ENCODE assay signal across 8 cellular contexts in the genomic region with DNA sequence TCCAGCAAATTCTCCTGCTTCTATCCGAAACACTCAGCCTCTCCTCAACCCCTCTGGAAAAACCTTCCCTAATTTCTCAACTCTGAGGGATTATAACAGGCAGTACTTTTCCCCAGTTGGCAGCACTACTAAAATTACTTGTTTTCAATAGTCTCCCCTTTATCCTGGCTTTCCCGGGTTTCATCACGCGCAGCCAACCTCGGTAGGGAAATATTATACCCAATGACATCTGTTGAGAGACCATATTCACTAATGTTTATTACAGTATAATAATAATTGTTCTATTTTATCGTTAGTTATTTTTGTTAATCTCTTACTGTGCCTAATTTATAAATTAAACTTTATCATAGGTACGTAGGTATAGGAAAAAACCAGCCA. TPM values are rescaled to one million over a fixed set of nuclear protein-coding genes. Genes with fewer than 3 reads are reported as not detected.
DNase-seq lines count a peak whose midpoint lies in the region; ATAC-seq, FAIRE-seq and TF ChIP-seq lines count a peak whose summit lies in the region.

No MANE protein-coding gene starts in this region.

- TF ChIP-seq RAD21 in SK-N-SH (IDR thresholded peaks at IDR 0.05; ENCODE audit: low read length) = no peak

- CTCF ChIA-PET in SK-N-SH (lab: Yijun Ruan, JAX) = interaction anchor here (0.9 to 2.6 kb wide), 6 partner anchors 10 to 139 kb away, joined by 3 to 13 read pairs (median 4); no protein-coding TSS in a partner anchor

- H3K4me3 ChIP-seq in H7 (ENCODE audit: insufficient read depth, low read depth, low read length) (peak overlapping the region; percentile 21), SK-N-SH (ENCODE audit: low read depth in 2 of 2, low read length in 1 of 2) (peak overlapping the region; percentile 81 to 100), psoas muscle (peak overlapping the region; percentile 98)

- H3K27me3 ChIP-seq in H7 (ENCODE audit: control insufficient read depth, insufficient read depth, low read length) (no peaks in the 10 kb centered on the region), SK-N-SH (ENCODE audit: insufficient read depth) (no peaks in the 10 kb centered on the region), foreskin keratinocyte (no peaks in the 10 kb centered on the region), psoas muscle (ENCODE audit: insufficient read depth in 3 of 3, low read length in 2 of 3) (no peaks in the 10 kb centered on the region)

- peak overlapping the region; percentile 93 for H3K4me2 ChIP-seq in SK-N-SH

- H3K9me3 ChIP-seq in SK-N-SH (no peaks in the 10 kb centered on the region), psoas muscle (no peaks in the 10 kb centered on the region)

- H3K9me2 ChIP-seq in SK-N-SH = no peaks in the 10 kb centered on the region

- WGBS in SK-N-SH (ENCODE audit: low lambda C conversion rate) = 28% methylated on average over 7 of the region's 7 CpGs
- WGBS in psoas muscle, 3 donors = 6 to 9% (median 7%) methylated on average over 7 of the region's 7 CpGs

- no peak for FAIRE-seq in frontal cortex (lab: Jason Lieb, UNC)

- H4K20me1 ChIP-seq in SK-N-SH (ENCODE audit: insufficient read depth) = no peaks in the 10 kb centered on the region

- H2AFZ ChIP-seq in SK-N-SH (ENCODE audit: low read depth) = peak overlapping the region; percentile 94

- H3K79me2 ChIP-seq in SK-N-SH (ENCODE audit: insufficient read depth) = peaks cover 36% of the 10 kb centered on the region

- H3K36me3 ChIP-seq in H7 (replicated peaks; ENCODE audit: control insufficient read depth, insufficient read depth, low read length) (no peaks in the 10 kb centered on the region; the same call in 1 of the 2 replicates), SK-N-SH (replicated peaks in 1 of 2; ENCODE audit: control insufficient read depth in 1 of 2, insufficient read depth in 2 of 2, low read length in 1 of 2) (peaks cover 0 to 19% of the 10 kb centered on the region in 2 experiments), psoas muscle (ENCODE audit: insufficient read depth in 1 of 2, low read depth in 1 of 2) (peaks cover 0 to 27% of the 10 kb centered on the region in 2 donors)

- TF ChIP-seq CTCF in SK-N-SH (IDR thresholded peaks at IDR 0.05) (no peak), foreskin keratinocyte (conservative IDR thresholded peaks at IDR 0.05) (no peak), psoas muscle (IDR thresholded peaks at IDR 0.05) (no peak)

- intact Hi-C loops in psoas muscle (cut with DNase I) = no loop called here

- POLR2A ChIA-PET in SK-N-SH (lab: Yijun Ruan, JAX) = interaction anchor here (1.1 to 1.6 kb wide), 3 partner anchors 14 to 98 kb away, joined by 3 to 6 read pairs (median 3); partner anchors contain the start of gene LIPT2

- no peaks in the 10 kb centered on the region for H3F3A ChIP-seq in SK-N-SH (replicated peaks; ENCODE audit: insufficient read depth)

- H3K4me1 ChIP-seq in SK-N-SH (ENCODE audit: control insufficient read depth in 1 of 2, insufficient read depth in 2 of 2, low read depth in 1 of 2, low read length in 1 of 2) = no peaks in the 10 kb centered on the region; a peak in 2 of 4 replicates
- H3K4me1 ChIP-seq in foreskin keratinocyte = peaks cover 16% of the 10 kb centered on the region
- H3K4me1 ChIP-seq in psoas muscle = peaks cover 13% of the 10 kb centered on the region

- no peak for TF ChIP-seq EP300 in SK-N-SH (IDR thresholded peaks at IDR 0.05; ENCODE audit: borderline replicate concordance in 1 of 2, low read depth in 1 of 2, low read length in 1 of 2)

- H3K9ac ChIP-seq in SK-N-SH = peak overlapping the region; percentile 97; the same call in 1 of the 2 replicates

- DNase-seq in H7 (peak; percentile 10), SK-N-SH (no peak), foreskin keratinocyte (no peak), psoas muscle (no peak), superior temporal gyrus (ENCODE audit: extremely low spot score) (no peak), activated gamma-delta T cell (lab: John Stamatoyannopoulos, UW) (no peak), frontal cortex (ENCODE audit: low spot score in 2 of 2) (no peak), NCI-H2081 (lab: John Stamatoyannopoulos, UW) (no peak)

- H3K27ac ChIP-seq in SK-N-SH (ENCODE audit: low read depth in 2 of 2, low read length in 1 of 2) (peak overlapping the region; percentile 8 to 79; a peak in 1 of 4 replicates), foreskin keratinocyte (peak overlapping the region; percentile 85), psoas muscle (peak overlapping the region; percentile 72)

- ATAC-seq in foreskin keratinocyte (peak; percentile 41), psoas muscle (peak; percentile 8 to 59 (median 28))

TF ChIP-seq in SK-N-SH, 30 proteins besides CTCF, POLR2A, EP300 and RAD21:
- TF ChIP-seq CHD2 (IDR thresholded peaks at IDR 0.05; ENCODE audit: low read length, partially characterized antibody) (no peak), TAF1 (IDR thresholded peaks at IDR 0.05; ENCODE audit: borderline replicate concordance, low read depth, low read length) (no peak), RCOR1 (IDR thresholded peaks at IDR 0.05; ENCODE audit: low read length) (no peak), SIN3A (IDR thresholded peaks at IDR 0.05; ENCODE audit: borderline replicate concordance, low read depth, low read length) (no peak), NRF1 (IDR thresholded peaks at IDR 0.05; ENCODE audit: low read depth, low read length) (no peak), MXI1 (IDR thresholded peaks at IDR 0.05; ENCODE audit: low read depth, low read length) (no peak), FOSL2 (IDR thresholded peaks at IDR 0.05; ENCODE audit: borderline replicate concordance, low read depth) (no peak), TCF12 (IDR thresholded peaks at IDR 0.05) (no peak), MEF2A (IDR thresholded peaks at IDR 0.05; ENCODE audit: borderline replicate concordance, low read depth) (no peak)
- TF ChIP-seq, protein P1, sequence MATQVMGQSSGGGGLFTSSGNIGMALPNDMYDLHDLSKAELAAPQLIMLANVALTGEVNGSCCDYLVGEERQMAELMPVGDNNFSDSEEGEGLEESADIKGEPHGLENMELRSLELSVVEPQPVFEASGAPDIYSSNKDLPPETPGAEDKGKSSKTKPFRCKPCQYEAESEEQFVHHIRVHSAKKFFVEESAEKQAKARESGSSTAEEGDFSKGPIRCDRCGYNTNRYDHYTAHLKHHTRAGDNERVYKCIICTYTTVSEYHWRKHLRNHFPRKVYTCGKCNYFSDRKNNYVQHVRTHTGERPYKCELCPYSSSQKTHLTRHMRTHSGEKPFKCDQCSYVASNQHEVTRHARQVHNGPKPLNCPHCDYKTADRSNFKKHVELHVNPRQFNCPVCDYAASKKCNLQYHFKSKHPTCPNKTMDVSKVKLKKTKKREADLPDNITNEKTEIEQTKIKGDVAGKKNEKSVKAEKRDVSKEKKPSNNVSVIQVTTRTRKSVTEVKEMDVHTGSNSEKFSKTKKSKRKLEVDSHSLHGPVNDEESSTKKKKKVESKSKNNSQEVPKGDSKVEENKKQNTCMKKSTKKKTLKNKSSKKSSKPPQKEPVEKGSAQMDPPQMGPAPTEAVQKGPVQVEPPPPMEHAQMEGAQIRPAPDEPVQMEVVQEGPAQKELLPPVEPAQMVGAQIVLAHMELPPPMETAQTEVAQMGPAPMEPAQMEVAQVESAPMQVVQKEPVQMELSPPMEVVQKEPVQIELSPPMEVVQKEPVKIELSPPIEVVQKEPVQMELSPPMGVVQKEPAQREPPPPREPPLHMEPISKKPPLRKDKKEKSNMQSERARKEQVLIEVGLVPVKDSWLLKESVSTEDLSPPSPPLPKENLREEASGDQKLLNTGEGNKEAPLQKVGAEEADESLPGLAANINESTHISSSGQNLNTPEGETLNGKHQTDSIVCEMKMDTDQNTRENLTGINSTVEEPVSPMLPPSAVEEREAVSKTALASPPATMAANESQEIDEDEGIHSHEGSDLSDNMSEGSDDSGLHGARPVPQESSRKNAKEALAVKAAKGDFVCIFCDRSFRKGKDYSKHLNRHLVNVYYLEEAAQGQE (IDR thresholded peaks at IDR 0.05; ENCODE audit: low read depth, low read length) = no peak
TF ChIP-seq in SK-N-SH: peak in this region for 0.

RNA-seq across cellular contexts. Expression of gene POLD3, which starts 0.3 kb away (rescaled TPM):
- 31.8 and 36.8 TPM in 2 replicates for total RNA-seq in H7 (2014; rRNA removed; shearing (Covaris generic))
- polyA plus RNA-seq in SK-N-SH (2012; rRNA removed) (7.9 and 9.5 TPM in 2 replicates), foreskin keratinocyte (8.5 and 10.9 TPM in 2 replicates), psoas muscle (1 to 10 TPM; 7.2 to 9.2 (median 8.8) TPM)
- polyA plus RNA-seq in SK-N-SH (2012; cell fraction: cytosol; rRNA removed) = 7.9 and 8.5 TPM in 2 replicates
- polyA plus RNA-seq in SK-N-SH (2012; cell fraction: nucleus; rRNA removed) = 9.3 and 13.1 TPM in 2 replicates
- total RNA-seq in foreskin keratinocyte (21.2 and 22.7 TPM in 2 replicates), psoas muscle (10 to 100 TPM in 1 of 4 donors, 1 to 10 TPM in 3; 7.0 to 10.2 (median 7.4) TPM), frontal cortex (15.9 TPM)

Comparison
In these comparisons a context has a peak if more than half of its experiments do, and no peak if none do; other contexts are left out.
1. H3K4me3 ChIP-seq: peak in every context shown above with its lines; median percentile 98 in psoas muscle; 90 in SK-N-SH; 21 in H7.